Comparison of ENCODE assay signal across 25 cellular contexts in the genomic region with DNA sequence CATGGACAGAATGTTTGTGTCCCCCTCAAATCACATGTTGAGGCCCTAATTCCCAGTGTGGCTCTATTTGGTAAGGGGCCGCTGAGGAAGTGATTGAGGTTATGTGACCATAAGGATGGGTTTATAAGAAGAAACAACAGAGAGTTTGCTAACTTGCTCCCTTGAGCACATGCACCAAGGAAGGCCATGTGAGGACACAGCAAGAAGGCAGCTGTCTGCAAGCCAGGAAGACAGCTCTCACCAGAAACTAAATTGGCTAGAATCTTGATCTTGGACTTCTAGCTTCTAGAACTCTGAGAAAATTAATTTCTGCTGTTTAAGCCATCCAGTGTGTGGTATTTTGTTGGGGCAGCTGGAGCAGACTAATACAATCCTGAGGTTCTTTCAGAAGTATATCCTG.
"Had no signal": no experiment of that assay in that cellular context is flagged by ENCODE, and none has a peak within 500 bp of the region (broad histone marks: within the 10 kb centered on the region; RNA-seq: fewer than 3 reads in every experiment).

No MANE protein-coding gene starts in this region.

- H2AFZ ChIP-seq: hepatocyte had no signal

- ATAC-seq: activated CD8-positive, alpha-beta memory T cell treated with anti-CD3 and anti-CD28 coated beads, Interleukin-2, amount 10 ng/mL, durations not matched to agents 7 days and 5 days; activated CD8-positive, alpha-beta T cell treated with anti-CD3 and anti-CD28 coated beads for 36 hours; left lung; natural killer cell treated with Interleukin-12 subunit alpha and Interleukin-12 subunit beta and Interleukin-15 and Interleukin-18, amount 100 ng/mL, for 72 hours; upper lobe of right lung had no signal

- H3K27me3 ChIP-seq: hepatocyte, left lung, sigmoid colon, thyroid gland, upper lobe of right lung had no signal

- H3K4me3 Mint-ChIP-seq: activated CD4-positive, alpha-beta T cell treated with anti-CD3 and anti-CD28 coated beads, Interleukin-2, amount 10 ng/mL, durations not matched to agents 7 days and 5 days; activated CD8-positive, alpha-beta memory T cell treated with anti-CD3 and anti-CD28 coated beads, Interleukin-2, amount 10 ng/mL, durations not matched to agents 7 days and 5 days; activated CD8-positive, alpha-beta T cell treated with anti-CD3 and anti-CD28 coated beads for 36 hours; activated naive CD4-positive, alpha-beta T cell treated with anti-CD3 and anti-CD28 coated beads, Interleukin-2, amount 10 ng/mL, durations not matched to agents 7 days and 5 days; natural killer cell treated with Interleukin-12 subunit alpha and Interleukin-12 subunit beta and Interleukin-15 and Interleukin-18, amount 100 ng/mL, for 72 hours; T-helper 2 cell treated with Interferon-gamma antibody and Interleukin-4, amounts not matched to agents 5 μg/mL and 100 μg/mL, for 36 hours had no signal

- H3K36me3 Mint-ChIP-seq: activated CD8-positive, alpha-beta memory T cell treated with anti-CD3 and anti-CD28 coated beads, Interleukin-2, amount 10 ng/mL, durations not matched to agents 7 days and 5 days; activated naive CD4-positive, alpha-beta T cell treated with anti-CD3 and anti-CD28 coated beads, Interleukin-2, amount 10 ng/mL, durations not matched to agents 7 days and 5 days; natural killer cell treated with Interleukin-12 subunit alpha and Interleukin-12 subunit beta and Interleukin-15 and Interleukin-18, amount 100 ng/mL, for 72 hours had no signal

- H3K27me3 Mint-ChIP-seq: activated CD4-positive, alpha-beta T cell treated with anti-CD3 and anti-CD28 coated beads, Interleukin-2, amount 10 ng/mL, durations not matched to agents 7 days and 5 days; activated CD8-positive, alpha-beta memory T cell treated with anti-CD3 and anti-CD28 coated beads, Interleukin-2, amount 10 ng/mL, durations not matched to agents 7 days and 5 days; activated CD8-positive, alpha-beta T cell treated with anti-CD3 and anti-CD28 coated beads for 36 hours; activated naive CD4-positive, alpha-beta T cell treated with anti-CD3 and anti-CD28 coated beads, Interleukin-2, amount 10 ng/mL, durations not matched to agents 7 days and 5 days; natural killer cell treated with Interleukin-12 subunit alpha and Interleukin-12 subunit beta and Interleukin-15 and Interleukin-18, amount 100 ng/mL, for 72 hours; progenitor cell of endocrine pancreas had no signal

- H3K9me3 ChIP-seq: left lung, sigmoid colon, thyroid gland, upper lobe of right lung had no signal

- H3K27ac Mint-ChIP-seq: activated CD4-positive, alpha-beta T cell treated with anti-CD3 and anti-CD28 coated beads, Interleukin-2, amount 10 ng/mL, durations not matched to agents 7 days and 5 days; activated CD8-positive, alpha-beta memory T cell treated with anti-CD3 and anti-CD28 coated beads, Interleukin-2, amount 10 ng/mL, durations not matched to agents 7 days and 5 days; activated CD8-positive, alpha-beta T cell treated with anti-CD3 and anti-CD28 coated beads for 36 hours; activated naive CD4-positive, alpha-beta T cell treated with anti-CD3 and anti-CD28 coated beads, Interleukin-2, amount 10 ng/mL, durations not matched to agents 7 days and 5 days; natural killer cell treated with Interleukin-12 subunit alpha and Interleukin-12 subunit beta and Interleukin-15 and Interleukin-18, amount 100 ng/mL, for 72 hours; progenitor cell of endocrine pancreas; T-helper 2 cell treated with Interferon-gamma antibody and Interleukin-4, amounts not matched to agents 5 μg/mL and 100 μg/mL, for 36 hours had no signal

- H3K4me1 ChIP-seq: upper lobe of right lung had no signal

- H3K4me3 ChIP-seq: hepatocyte, left lung, lung, sigmoid colon, thyroid gland, upper lobe of right lung had no signal

- H3K4me2 ChIP-seq: hepatocyte had no signal

- DNase-seq: activated CD4-positive, alpha-beta T cell treated with anti-CD3 and anti-CD28 coated beads, Interleukin-2, amount 10 ng/mL, durations not matched to agents 7 days and 5 days; activated CD4-positive, CD25-positive, alpha-beta regulatory T cell treated with anti-CD3 and anti-CD28 coated beads, Interleukin-2, amount 50 U/mL, for 72 hours; activated CD8-positive, alpha-beta memory T cell treated with anti-CD3 and anti-CD28 coated beads, Interleukin-2, amount 10 ng/mL, durations not matched to agents 7 days and 5 days; activated CD8-positive, alpha-beta T cell treated with anti-CD3 and anti-CD28 coated beads for 36 hours; activated effector memory CD4-positive, alpha-beta T cell treated with anti-CD3 and anti-CD28 coated beads, Interleukin-2, amount 50 U/mL, for 16 hours; activated naive CD4-positive, alpha-beta T cell treated with anti-CD3 and anti-CD28 coated beads, Interleukin-2, amount 10 ng/mL, durations not matched to agents 7 days and 5 days; activated T-cell treated with anti-CD3 and anti-CD28 coated beads for 4 hours; amygdala; effector CD8-positive, alpha-beta T cell; erythroblast; glutamatergic neuron; kidney glomerular epithelial cell; left lung; retina; sigmoid colon; stimulated activated CD4-positive, alpha-beta T cell treated with anti-CD3 and anti-CD28 coated beads, Interleukin-4, amount 100 ng/mL, for 1 hour; stimulated activated naive CD4-positive, alpha-beta T cell treated with Interleukin-2 at 50 U/mL for 16 hours; upper lobe of right lung; WERI-Rb-1 had no signal

- H3K27ac ChIP-seq: hepatocyte, left lung, sigmoid colon, thyroid gland, upper lobe of right lung, WERI-Rb-1 had no signal

- H3K79me2 ChIP-seq: hepatocyte had no signal

- H3K9me3 Mint-ChIP-seq: activated CD4-positive, alpha-beta T cell treated with anti-CD3 and anti-CD28 coated beads, Interleukin-2, amount 10 ng/mL, durations not matched to agents 7 days and 5 days; activated CD8-positive, alpha-beta T cell treated with anti-CD3 and anti-CD28 coated beads for 36 hours; activated naive CD4-positive, alpha-beta T cell treated with anti-CD3 and anti-CD28 coated beads, Interleukin-2, amount 10 ng/mL, durations not matched to agents 7 days and 5 days; natural killer cell treated with Interleukin-12 subunit alpha and Interleukin-12 subunit beta and Interleukin-15 and Interleukin-18, amount 100 ng/mL, for 72 hours; T-helper 2 cell treated with Interferon-gamma antibody and Interleukin-4, amounts not matched to agents 5 μg/mL and 100 μg/mL, for 36 hours had no signal

- H3K36me3 ChIP-seq: left lung, sigmoid colon, thyroid gland, upper lobe of right lung, WERI-Rb-1 had no signal
